In genomic region chr1:183077107-183077506, GRCh38 we compare ENCODE assay signal across 18 cellular contexts.
"Had no signal": no experiment of that assay in that cellular context is flagged by ENCODE, and none has a peak within 500 bp of the region (broad histone marks: within the 10 kb centered on the region; RNA-seq: fewer than 3 reads in every experiment).

No MANE protein-coding gene starts in this region.

- H3K27me3 ChIP-seq: gastrocnemius medialis, heart left ventricle, tibial nerve, uterus had no signal

- DNase-seq: activated CD4-positive, alpha-beta T cell treated with anti-CD3 and anti-CD28 coated beads for 48 hours; activated CD4-positive, CD25-positive, alpha-beta regulatory T cell; activated CD8-positive, alpha-beta T cell treated with anti-CD3 and anti-CD28 coated beads for 36 hours; activated naive CD4-positive, alpha-beta T cell treated with anti-CD3 and anti-CD28 coated beads for 36 hours; activated T-cell treated with anti-CD3 and anti-CD28 coated beads, Interleukin-2, amount 50 U/mL, for 24 hours; anterior cingulate cortex; cortex of kidney; gastrocnemius medialis; heart left ventricle; kidney; nucleus accumbens; posterior cingulate gyrus; retina; stimulated activated CD4-positive, alpha-beta T cell treated with anti-CD3 and anti-CD28 coated beads, Interleukin-2, amount 100 ng/mL, for 24 hours; stimulated activated naive CD8-positive, alpha-beta T cell treated with anti-CD3 and anti-CD28 coated beads, Interleukin-15, Interleukin-2, amounts not matched to agents 100 U/mL and 50 U/mL, for 24 hours; uterus had no signal

- H3K9me3 ChIP-seq: gastrocnemius medialis, heart left ventricle, tibial nerve, uterus had no signal

- H3K4me3 ChIP-seq: gastrocnemius medialis, heart left ventricle, tibial nerve, uterus had no signal

- H3K27ac ChIP-seq: uterus had no signal

- ATAC-seq: activated CD8-positive, alpha-beta T cell treated with anti-CD3 and anti-CD28 coated beads for 36 hours; gastrocnemius medialis; heart left ventricle; left lobe of liver; stimulated activated naive CD8-positive, alpha-beta T cell treated with anti-CD3 and anti-CD28 coated beads, Interleukin-15, Interleukin-2, amounts not matched to agents 100 U/mL and 50 U/mL, for 24 hours had no signal

- H3K36me3 ChIP-seq: gastrocnemius medialis, heart left ventricle, tibial nerve, uterus had no signal
